In genomic region chr1:54671985-54672608, GRCh38 we compare ENCODE assay signal across 9 cellular contexts. TPM values are rescaled to one million over a fixed set of nuclear protein-coding genes. Genes with fewer than 3 reads are reported as not detected.
DNase-seq lines count a peak whose midpoint lies in the region; ATAC-seq and TF ChIP-seq lines count a peak whose summit lies in the region.
"Had no signal": no experiment of that assay in that cellular context is flagged by ENCODE, and none has a peak within 500 bp of the region (broad histone marks: within the 10 kb centered on the region; RNA-seq: fewer than 3 reads in every experiment).

No MANE protein-coding gene starts in this region.

- no peaks in the 10 kb centered on the region for H3K9me3 Mint-ChIP-seq in nephron progenitor cell

- H3K27ac ChIP-seq in effector memory CD4-positive, alpha-beta T cell (ENCODE audit: insufficient read depth, low read length, poor library complexity, severe bottlenecking): no peak overlapping the region
- no peak overlapping the region for H3K27ac ChIP-seq in testis
- H3K27ac ChIP-seq: epithelial cell of prostate had no signal

- H3K36me3 Mint-ChIP-seq in nephron progenitor cell (ENCODE audit: low read depth): no peaks in the 10 kb centered on the region

- no peaks in the 10 kb centered on the region for H3K9me3 ChIP-seq in effector memory CD4-positive, alpha-beta T cell (ENCODE audit: control insufficient read depth, low read length)
- no peaks in the 10 kb centered on the region for H3K9me3 ChIP-seq in testis

- H3K27ac Mint-ChIP-seq in nephron progenitor cell: no peak overlapping the region

- ATAC-seq in HG03159 (IDR thresholded peaks at IDR 0.05; ENCODE audit: unreplicated experiment) (peak; percentile 75), GM21360 (IDR thresholded peaks at IDR 0.05; ENCODE audit: unreplicated experiment) (no peak)

- no peaks in the 10 kb centered on the region for H3K27me3 ChIP-seq in effector memory CD4-positive, alpha-beta T cell (replicated peaks; ENCODE audit: control insufficient read depth, insufficient read depth, low read length, poor library complexity, severe bottlenecking)
- H3K27me3 ChIP-seq in testis: no peaks in the 10 kb centered on the region

- peak; percentile 58 for DNase-seq in NCI-H748 (lab: John Stamatoyannopoulos, UW; ENCODE audit: unreplicated experiment)
- peak; percentile 52 to 57 for DNase-seq in activated CD4-positive, alpha-beta T cell treated with anti-CD3 and anti-CD28 coated beads, Interleukin-2, amount 50 U/mL, for 4 hours
- DNase-seq in effector memory CD4-positive, alpha-beta T cell: peak; percentile 20 to 40 (median 31)
- DNase-seq in nephron progenitor cell: peak; percentile 72
- DNase-seq in testis: peak; percentile 36

- H3K36me3 ChIP-seq in effector memory CD4-positive, alpha-beta T cell (ENCODE audit: control insufficient read depth, insufficient read depth, low read length): no peaks in the 10 kb centered on the region
- H3K36me3 ChIP-seq in testis (ENCODE audit: low read depth, missing control alignments): no peaks in the 10 kb centered on the region

- TF ChIP-seq POLR2A in testis (IDR thresholded peaks at IDR 0.05): no peak

- WGBS in testis, 2 donors: 82 to 86% methylated on average over 6 of the region's 6 CpGs

- no peak overlapping the region for H3K4me3 Mint-ChIP-seq in nephron progenitor cell

- peaks cover 10% of the 10 kb centered on the region for H3K27me3 Mint-ChIP-seq in nephron progenitor cell (ENCODE audit: low read depth, poor library complexity)

- TF ChIP-seq CTCF in GM12801 (IDR thresholded peaks at IDR 0.05; ENCODE audit: extremely low read depth, insufficient read length): peak; percentile 55
- TF ChIP-seq CTCF in nephron progenitor cell (IDR thresholded peaks at IDR 0.05): peak; percentile 88
- TF ChIP-seq CTCF in testis (IDR thresholded peaks at IDR 0.05): peak; percentile 29 to 60 (median 43)

- no peak overlapping the region for H3K4me3 ChIP-seq in effector memory CD4-positive, alpha-beta T cell (ENCODE audit: insufficient read depth, low read depth, low read length, poor library complexity, severe bottlenecking)
- no peak overlapping the region for H3K4me3 ChIP-seq in testis

- H3K4me1 ChIP-seq in effector memory CD4-positive, alpha-beta T cell (ENCODE audit: control insufficient read depth, insufficient read depth, low read length, poor library complexity, severe bottlenecking): no peaks in the 10 kb centered on the region
- H3K4me1 ChIP-seq in testis: no peaks in the 10 kb centered on the region

- intact Hi-C loops in testis (cut with DNase I; ENCODE audit: low total_unique reads): no loop called here

- peaks cover 17% of the 10 kb centered on the region for H3K4me1 Mint-ChIP-seq in nephron progenitor cell

RNA-seq across cellular contexts. Expression of gene MROH7, which starts 30.5 kb away (rescaled TPM):
- 100 to 1,000 TPM in 1 of 2 donors, 10 to 100 TPM in 1; 72.7 to 236 TPM for total RNA-seq in testis
- polyA plus RNA-seq in testis (ENCODE audit: insufficient read depth, low read depth, low replicate concordance): 162 TPM

RNA-seq across cellular contexts. Expression of gene TTC4, which starts 43.6 kb away (rescaled TPM):
- total RNA-seq in testis: 10 to 100 TPM; 25.0 to 35.3 TPM
- 34.3 TPM for polyA plus RNA-seq in testis (ENCODE audit: insufficient read depth, low read depth, low replicate concordance)

RNA-seq across cellular contexts. Expression of gene FAM151A, which starts 48.8 kb away (rescaled TPM):
- total RNA-seq in testis: under 1 TPM; 0.56 to 0.94 TPM
- 2.2 TPM for polyA plus RNA-seq in testis (ENCODE audit: insufficient read depth, low read depth, low replicate concordance)
